ENCODE assay signal across 23 cellular contexts in genomic region chr1:157119448-157119847, GRCh38. TPM values are rescaled to one million over a fixed set of nuclear protein-coding genes. Genes with fewer than 3 reads are reported as not detected.
"Had no signal": no experiment of that assay in that cellular context is flagged by ENCODE, and none has a peak within 500 bp of the region (broad histone marks: within the 10 kb centered on the region; RNA-seq: fewer than 3 reads in every experiment).

No MANE protein-coding gene starts in this region.

- H3K9me3 Mint-ChIP-seq: activated CD4-positive, alpha-beta T cell treated with anti-CD3 and anti-CD28 coated beads, Interleukin-2, amount 10 ng/mL, durations not matched to agents 7 days and 5 days; activated naive CD4-positive, alpha-beta T cell treated with anti-CD3 and anti-CD28 coated beads, Interleukin-2, amount 50 U/mL, for 24 hours had no signal

- H3K27me3 Mint-ChIP-seq: activated CD4-positive, alpha-beta T cell treated with anti-CD3 and anti-CD28 coated beads, Interleukin-2, amount 10 ng/mL, durations not matched to agents 7 days and 5 days; activated naive CD4-positive, alpha-beta T cell treated with anti-CD3 and anti-CD28 coated beads, Interleukin-2, amount 50 U/mL, for 24 hours had no signal

- ATAC-seq: body of pancreas had no signal

- H3K4me3 ChIP-seq: body of pancreas, coronary artery, esophagus squamous epithelium, sigmoid colon, spleen had no signal

- H3K4me3 Mint-ChIP-seq: activated CD4-positive, alpha-beta T cell treated with anti-CD3 and anti-CD28 coated beads, Interleukin-2, amount 10 ng/mL, durations not matched to agents 7 days and 5 days; activated naive CD4-positive, alpha-beta T cell treated with anti-CD3 and anti-CD28 coated beads, Interleukin-2, amount 50 U/mL, for 24 hours had no signal

- H3K27me3 ChIP-seq: body of pancreas, sigmoid colon had no signal

- DNase-seq: activated CD4-positive, alpha-beta T cell treated with anti-CD3 and anti-CD28 coated beads, Interleukin-2, amount 10 ng/mL, durations not matched to agents 7 days and 5 days; activated effector memory CD4-positive, alpha-beta T cell treated with Interleukin-2 at 50 U/mL for 16 hours; activated T-cell treated with anti-CD3 and anti-CD28 coated beads for 4 hours; amygdala; body of pancreas; central memory CD4-positive, alpha-beta T cell; effector CD4-positive, alpha-beta T cell; esophagus squamous epithelium; hypothalamus; sigmoid colon had no signal

- H3K4me1 ChIP-seq: body of pancreas, sigmoid colon had no signal

- H3K9me3 ChIP-seq: body of pancreas, esophagus squamous epithelium, sigmoid colon, spleen had no signal

- H3K27ac ChIP-seq: body of pancreas, coronary artery, esophagus squamous epithelium, sigmoid colon, spleen had no signal

- H3K27ac Mint-ChIP-seq: activated CD4-positive, alpha-beta T cell treated with anti-CD3 and anti-CD28 coated beads, Interleukin-2, amount 10 ng/mL, durations not matched to agents 7 days and 5 days; activated naive CD4-positive, alpha-beta T cell treated with anti-CD3 and anti-CD28 coated beads, Interleukin-2, amount 50 U/mL, for 24 hours had no signal

RNA-seq across cellular contexts. Expression of gene ETV3L, which starts 19.8 kb away (rescaled TPM):
- total RNA-seq: activated CD4-positive, alpha-beta T cell treated with anti-CD3 and anti-CD28 coated beads, Interleukin-2, amount 10 ng/mL, durations not matched to agents 7 days and 5 days; activated CD8-positive, alpha-beta memory T cell treated with anti-CD3 and anti-CD28 coated beads for 36 hours; body of pancreas; esophagus squamous epithelium; fibroblast of villous mesenchyme; glomerular endothelial cell; kidney epithelial cell; lower leg skin; mesenteric fat pad; osteoblast; pulmonary artery endothelial cell; sigmoid colon; spleen; ureter had no signal
- polyA plus RNA-seq: neural cell, spleen had no signal
